Comparison of ENCODE assay signal across 12 cellular contexts in genomic region chr6:24358219-24358821, GRCh38. TPM values are rescaled to one million over a fixed set of nuclear protein-coding genes. Genes with fewer than 3 reads are reported as not detected.
DNase-seq lines count a peak whose midpoint lies in the region; ATAC-seq, FAIRE-seq and TF ChIP-seq lines count a peak whose summit lies in the region.
"Had no signal": no experiment of that assay in that cellular context is flagged by ENCODE, and none has a peak within 500 bp of the region (broad histone marks: within the 10 kb centered on the region; RNA-seq: fewer than 3 reads in every experiment).

No MANE protein-coding gene starts in this region.

- POLR2A ChIA-PET in activated CD4-positive, alpha-beta T cell treated with anti-CD3 and anti-CD28 coated beads for 36 hours (lab: Charles Lee) = no interaction called here

- no peak for TF ChIP-seq POLR2A in stomach (IDR thresholded peaks at IDR 0.05)

- TF ChIP-seq CTCF in kidney (IDR thresholded peaks at IDR 0.05; ENCODE audit: borderline replicate concordance, extremely low read depth, insufficient read depth) (no peak), stomach (IDR thresholded peaks at IDR 0.05) (no peak)

- H3K27ac Mint-ChIP-seq in activated CD4-positive, alpha-beta T cell treated with anti-CD3 and anti-CD28 coated beads for 36 hours = no peak overlapping the region
- H3K27ac Mint-ChIP-seq in activated T-helper 1 cell treated with anti-CD3 and anti-CD28 coated beads, Interleukin-12 subunit alpha, Interleukin-12 subunit beta, Interleukin-2, Interleukin-4 antibody, amounts not matched to agents 30 ng/mL and 10 ng/mL and 1 ng/mL, durations not matched to agents 14 hours and 24 hours and 36 hours = no peak overlapping the region

- H3K27ac ChIP-seq in kidney (ENCODE audit: low read depth in 2 of 2, low read length in 2 of 2) = peak overlapping the region; percentile 73 to 89
- peak overlapping the region in 2 of 5 donors; percentile 51 to 66 for H3K27ac ChIP-seq in stomach

- H3K4me1 ChIP-seq in kidney (ENCODE audit: control insufficient read depth in 1 of 2, insufficient read depth in 1 of 2, low read depth in 1 of 2, low read length in 2 of 2) (peaks cover 5% of the 10 kb centered on the region in 2 donors), stomach (peaks cover 13 to 33% (median 25%) of the 10 kb centered on the region in 4 donors)

- H3K36me3 ChIP-seq in kidney (ENCODE audit: control insufficient read depth in 1 of 2, insufficient read depth in 2 of 2, low read length in 2 of 2) (no peaks in the 10 kb centered on the region), stomach (no peaks in the 10 kb centered on the region)

- WGBS in stomach, 5 donors = 29 to 45% (median 34%) methylated on average over 11 to 12 of the region's 12 CpGs

- no peak for TF ChIP-seq EP300 in stomach (IDR thresholded peaks at IDR 0.05)

- intact Hi-C loops in activated CD4-positive, alpha-beta T cell treated with anti-CD3 and anti-CD28 coated beads for 36 hours (cut with DNase I, micrococcal nuclease) = no loop called here
- intact Hi-C loops in activated T-helper 1 cell treated with anti-CD3 and anti-CD28 coated beads, Interleukin-12 subunit alpha, Interleukin-12 subunit beta, Interleukin-2, Interleukin-4 antibody, amounts not matched to agents 30 ng/mL and 10 ng/mL and 1 ng/mL, durations not matched to agents 14 hours and 24 hours and 36 hours (cut with micrococcal nuclease) = no loop called here
- intact Hi-C loops in kidney (cut with DNase I) (no loop called here), stomach (cut with DNase I; ENCODE audit: low total_unique reads) (no loop called here)

- H3K4me3 Mint-ChIP-seq in activated CD4-positive, alpha-beta T cell treated with anti-CD3 and anti-CD28 coated beads for 36 hours = peak overlapping the region; percentile 68
- H3K4me3 Mint-ChIP-seq in activated T-helper 1 cell treated with anti-CD3 and anti-CD28 coated beads, Interleukin-12 subunit alpha, Interleukin-12 subunit beta, Interleukin-2, Interleukin-4 antibody, amounts not matched to agents 30 ng/mL and 10 ng/mL and 1 ng/mL, durations not matched to agents 14 hours and 24 hours and 36 hours = peak overlapping the region; percentile 65

- H3K9me3 ChIP-seq in kidney (ENCODE audit: control insufficient read depth in 1 of 2, low read length in 2 of 2) = no peaks in the 10 kb centered on the region
- no peaks in the 10 kb centered on the region for H3K9me3 ChIP-seq in stomach

- peaks cover 14% of the 10 kb centered on the region for H3K27me3 Mint-ChIP-seq in activated CD4-positive, alpha-beta T cell treated with anti-CD3 and anti-CD28 coated beads for 36 hours
- H3K27me3 Mint-ChIP-seq in activated T-helper 1 cell treated with anti-CD3 and anti-CD28 coated beads, Interleukin-12 subunit alpha, Interleukin-12 subunit beta, Interleukin-2, Interleukin-4 antibody, amounts not matched to agents 30 ng/mL and 10 ng/mL and 1 ng/mL, durations not matched to agents 14 hours and 24 hours and 36 hours (ENCODE audit: insufficient read depth) = peaks cover 36% of the 10 kb centered on the region

- H3K4me1 Mint-ChIP-seq in activated CD4-positive, alpha-beta T cell treated with anti-CD3 and anti-CD28 coated beads for 36 hours = peaks cover 28% of the 10 kb centered on the region
- H3K4me1 Mint-ChIP-seq in activated T-helper 1 cell treated with anti-CD3 and anti-CD28 coated beads, Interleukin-12 subunit alpha, Interleukin-12 subunit beta, Interleukin-2, Interleukin-4 antibody, amounts not matched to agents 30 ng/mL and 10 ng/mL and 1 ng/mL, durations not matched to agents 14 hours and 24 hours and 36 hours (ENCODE audit: low read depth) = peaks cover 17% of the 10 kb centered on the region

- H3K4me3 ChIP-seq in kidney (ENCODE audit: low read length in 2 of 2) (peak overlapping the region; percentile 76 to 78), stomach (peak overlapping the region; percentile 49 to 57 (median 55))

- no peak for ATAC-seq in activated CD4-positive, alpha-beta T cell treated with anti-CD3 and anti-CD28 coated beads for 36 hours
- no peak for ATAC-seq in GM19328 (IDR thresholded peaks at IDR 0.05; ENCODE audit: unreplicated experiment)
- ATAC-seq: HCT116 had no signal

- no peaks in the 10 kb centered on the region for H3K9me3 Mint-ChIP-seq in activated CD4-positive, alpha-beta T cell treated with anti-CD3 and anti-CD28 coated beads for 36 hours (ENCODE audit: low read depth)
- H3K9me3 Mint-ChIP-seq in activated T-helper 1 cell treated with anti-CD3 and anti-CD28 coated beads, Interleukin-12 subunit alpha, Interleukin-12 subunit beta, Interleukin-2, Interleukin-4 antibody, amounts not matched to agents 30 ng/mL and 10 ng/mL and 1 ng/mL, durations not matched to agents 14 hours and 24 hours and 36 hours = no peaks in the 10 kb centered on the region

- peak overlapping the region in 1 of 2 donors; percentile 79 for H3K9ac ChIP-seq in kidney (ENCODE audit: low read length in 2 of 2)

- CTCF ChIA-PET in activated CD4-positive, alpha-beta T cell treated with anti-CD3 and anti-CD28 coated beads for 36 hours (lab: Charles Lee) = no interaction called here

- DNase-seq in activated CD4-positive, alpha-beta T cell treated with anti-CD3 and anti-CD28 coated beads for 36 hours = peak; percentile 11
- DNase-seq in activated CD4-positive, alpha-beta T cell treated with anti-CD3 and anti-CD28 coated beads, Interleukin-2, amount 50 U/mL, for 1 hour = no peak
- DNase-seq in activated T-helper 1 cell treated with anti-CD3 and anti-CD28 coated beads, Interleukin-12 subunit alpha, Interleukin-12 subunit beta, Interleukin-2, Interleukin-4 antibody, amounts not matched to agents 30 ng/mL and 10 ng/mL and 1 ng/mL, durations not matched to agents 14 hours and 24 hours and 36 hours (ENCODE audit: low spot score) = no peak
- DNase-seq in kidney (peak; percentile 43), stomach (no peak), NCI-H1930 (lab: John Stamatoyannopoulos, UW) (no peak), SKM-1 (lab: John Stamatoyannopoulos, UW; ENCODE audit: unreplicated experiment) (no peak)
- DNase-seq: OCI-M1 had no signal

- peaks cover 0 to 16% (median 3%) of the 10 kb centered on the region in 3 donors for H3K27me3 ChIP-seq in stomach

- FAIRE-seq in kidney (lab: Jason Lieb, UNC) = no peak
- FAIRE-seq: endothelial cell of umbilical vein had no signal

- H3K36me3 Mint-ChIP-seq in activated CD4-positive, alpha-beta T cell treated with anti-CD3 and anti-CD28 coated beads for 36 hours (ENCODE audit: low read depth) = no peaks in the 10 kb centered on the region
- no peaks in the 10 kb centered on the region for H3K36me3 Mint-ChIP-seq in activated T-helper 1 cell treated with anti-CD3 and anti-CD28 coated beads, Interleukin-12 subunit alpha, Interleukin-12 subunit beta, Interleukin-2, Interleukin-4 antibody, amounts not matched to agents 30 ng/mL and 10 ng/mL and 1 ng/mL, durations not matched to agents 14 hours and 24 hours and 36 hours (ENCODE audit: low read depth)

RNA-seq across cellular contexts. Expression of gene DCDC2, which starts 0.5 kb away (rescaled TPM):
- under 1 TPM in 1 of 2 experiments, not detected in 1; 0.23 TPM for total RNA-seq in activated CD4-positive, alpha-beta T cell treated with anti-CD3 and anti-CD28 coated beads for 36 hours
- not detected in 2 replicates for total RNA-seq in activated T-helper 1 cell treated with anti-CD3 and anti-CD28 coated beads, Interleukin-12 subunit alpha, Interleukin-12 subunit beta, Interleukin-2, Interleukin-4 antibody, amounts not matched to agents 30 ng/mL and 10 ng/mL and 1 ng/mL, durations not matched to agents 14 hours and 24 hours and 36 hours
- total RNA-seq in kidney (110 TPM), stomach (1 to 10 TPM in 3 of 5 donors, under 1 TPM in 2; under 0.01 to 2.8 (median 2.2) TPM)
- polyA plus RNA-seq in kidney (ENCODE audit: insufficient read depth, low read depth, low replicate concordance) (22.1 TPM), stomach (1 to 10 TPM in 1 of 3 donors, under 1 TPM in 2; 0.15 to 2.7 (median 0.48) TPM)
- total RNA-seq: endothelial cell of umbilical vein, LHCN-M2 had no signal
- polyA plus RNA-seq: endothelial cell of umbilical vein had no signal

RNA-seq across cellular contexts. Expression of gene MRS2, which starts 44.4 kb away (rescaled TPM):
- 10 to 100 TPM; 21.0 to 25.5 TPM for total RNA-seq in activated CD4-positive, alpha-beta T cell treated with anti-CD3 and anti-CD28 coated beads for 36 hours
- 30.3 and 30.7 TPM in 2 replicates for total RNA-seq in activated T-helper 1 cell treated with anti-CD3 and anti-CD28 coated beads, Interleukin-12 subunit alpha, Interleukin-12 subunit beta, Interleukin-2, Interleukin-4 antibody, amounts not matched to agents 30 ng/mL and 10 ng/mL and 1 ng/mL, durations not matched to agents 14 hours and 24 hours and 36 hours
- total RNA-seq in kidney = 23.6 TPM
- 27.8 TPM for polyA plus RNA-seq in kidney (ENCODE audit: insufficient read depth, low read depth, low replicate concordance)
- total RNA-seq in stomach = 10 to 100 TPM; 17.0 to 45.2 (median 36.8) TPM
- 10 to 100 TPM in 2 of 3 donors, 1 to 10 TPM in 1; 8.4 to 19.7 (median 12.0) TPM for polyA plus RNA-seq in stomach

Comparison
In these comparisons a context has a peak if more than half of its experiments do, and no peak if none do; other contexts are left out.
1. DNase-seq: peak in activated CD4-positive, alpha-beta T cell treated with anti-CD3 and anti-CD28 coated beads for 36 hours (single experiment) and kidney (single experiment); none in activated CD4-positive, alpha-beta T cell treated with anti-CD3 and anti-CD28 coated beads, Interleukin-2, amount 50 U/mL, for 1 hour (single experiment), activated T-helper 1 cell treated with anti-CD3 and anti-CD28 coated beads, Interleukin-12 subunit alpha, Interleukin-12 subunit beta, Interleukin-2, Interleukin-4 antibody, amounts not matched to agents 30 ng/mL and 10 ng/mL and 1 ng/mL, durations not matched to agents 14 hours and 24 hours and 36 hours (single experiment), stomach (single experiment), NCI-H1930 (0 of 2) and SKM-1 (single experiment).
2. RNA of gene DCDC2, which starts 0.5 kb away (total RNA-seq): 110 TPM in kidney (single experiment); under 0.01 to 2.8 TPM in stomach, 0.23 TPM in activated CD4-positive, alpha-beta T cell treated with anti-CD3 and anti-CD28 coated beads for 36 hours and not detected in activated T-helper 1 cell treated with anti-CD3 and anti-CD28 coated beads, Interleukin-12 subunit alpha, Interleukin-12 subunit beta, Interleukin-2, Interleukin-4 antibody, amounts not matched to agents 30 ng/mL and 10 ng/mL and 1 ng/mL, durations not matched to agents 14 hours and 24 hours and 36 hours; every median in the first group is over 10 times any median in the second.